In genomic region chr6:42449917-42450313, GRCh38 we compare ENCODE assay signal across 8 cellular contexts. TPM values are rescaled to one million over a fixed set of nuclear protein-coding genes. Genes with fewer than 3 reads are reported as not detected.
DNase-seq lines count a peak whose midpoint lies in the region; ATAC-seq, FAIRE-seq and TF ChIP-seq lines count a peak whose summit lies in the region.

No MANE protein-coding gene starts in this region.

- H3K9me3 Mint-ChIP-seq in activated T-cell treated with anti-CD3 and anti-CD28 coated beads, Interleukin-2, amount 50 U/mL, for 72 hours: no peaks in the 10 kb centered on the region
- H3K9me3 Mint-ChIP-seq in activated CD4-positive, alpha-beta memory T cell treated with anti-CD3 and anti-CD28 coated beads, Interleukin-2, amount 10 ng/mL, durations not matched to agents 7 days and 5 days: no peaks in the 10 kb centered on the region

- H3K36me3 Mint-ChIP-seq in activated T-cell treated with anti-CD3 and anti-CD28 coated beads, Interleukin-2, amount 50 U/mL, for 72 hours (ENCODE audit: insufficient read depth in 2 of 2): peaks cover 9 to 15% of the 10 kb centered on the region in 2 donors
- H3K36me3 Mint-ChIP-seq in activated CD4-positive, alpha-beta memory T cell treated with anti-CD3 and anti-CD28 coated beads, Interleukin-2, amount 10 ng/mL, durations not matched to agents 7 days and 5 days (ENCODE audit: low read depth): peaks cover 42% of the 10 kb centered on the region

- POLR2A ChIA-PET in activated CD4-positive, alpha-beta memory T cell treated with anti-CD3 and anti-CD28 coated beads, Interleukin-2, amount 10 ng/mL, durations not matched to agents 7 days and 5 days (lab: Charles Lee): interaction anchor here (1.3 to 3.3 kb wide), 4 partner anchors 10 to 110 kb away, joined by 3 to 10 read pairs (median 8); no protein-coding TSS in a partner anchor

- peaks cover 11% of the 10 kb centered on the region for H3K27me3 Mint-ChIP-seq in activated T-cell treated with anti-CD3 and anti-CD28 coated beads, Interleukin-2, amount 50 U/mL, for 72 hours (ENCODE audit: low read depth)
- peaks cover 3% of the 10 kb centered on the region for H3K27me3 Mint-ChIP-seq in activated CD4-positive, alpha-beta memory T cell treated with anti-CD3 and anti-CD28 coated beads, Interleukin-2, amount 10 ng/mL, durations not matched to agents 7 days and 5 days

- no peak for TF ChIP-seq CTCF in tibial artery (IDR thresholded peaks at IDR 0.05)

- no peaks in the 10 kb centered on the region for H3K9me3 ChIP-seq in tibial artery

- peaks cover 0 to 24% (median 20%) of the 10 kb centered on the region in 4 donors for H3K4me1 ChIP-seq in tibial artery

- no peaks in the 10 kb centered on the region for H3K27me3 ChIP-seq in tibial artery

- intact Hi-C loops in tibial artery (cut with DNase I; ENCODE audit: low total_unique reads): loop anchor here (10.0 kb wide), 1 partner anchor 85 kb away; no protein-coding TSS in a partner anchor

- ATAC-seq in activated T-cell treated with anti-CD3 and anti-CD28 coated beads, Interleukin-2, amount 50 U/mL, for 72 hours (replicated peaks in 1 of 2): no peak
- ATAC-seq in HG03025 (IDR thresholded peaks at IDR 0.05; ENCODE audit: low FRiP score, unreplicated experiment): no peak

- no peak for FAIRE-seq in RCC 7860 (lab: Jason Lieb, UNC)

- H3K36me3 ChIP-seq in tibial artery: no peaks in the 10 kb centered on the region

- peaks cover 72% of the 10 kb centered on the region for H3K4me1 Mint-ChIP-seq in activated T-cell treated with anti-CD3 and anti-CD28 coated beads, Interleukin-2, amount 50 U/mL, for 72 hours (ENCODE audit: low read depth)
- peaks cover 56% of the 10 kb centered on the region for H3K4me1 Mint-ChIP-seq in activated CD4-positive, alpha-beta memory T cell treated with anti-CD3 and anti-CD28 coated beads, Interleukin-2, amount 10 ng/mL, durations not matched to agents 7 days and 5 days

- peak overlapping the region; percentile 46 to 91 for H3K27ac ChIP-seq in tibial artery

- CTCF ChIA-PET in activated CD4-positive, alpha-beta memory T cell treated with anti-CD3 and anti-CD28 coated beads, Interleukin-2, amount 10 ng/mL, durations not matched to agents 7 days and 5 days (lab: Charles Lee): interaction anchor here (0.7 to 3.7 kb wide), 7 partner anchors 8 to 141 kb away, joined by 3 to 22 read pairs (median 6); no protein-coding TSS in a partner anchor

- H3K4me3 Mint-ChIP-seq in activated T-cell treated with anti-CD3 and anti-CD28 coated beads, Interleukin-2, amount 50 U/mL, for 72 hours: peak overlapping the region; percentile 98 to 99
- H3K4me3 Mint-ChIP-seq in activated CD4-positive, alpha-beta memory T cell treated with anti-CD3 and anti-CD28 coated beads, Interleukin-2, amount 10 ng/mL, durations not matched to agents 7 days and 5 days: peak overlapping the region; percentile 87

- H3K27ac Mint-ChIP-seq in activated T-cell treated with anti-CD3 and anti-CD28 coated beads, Interleukin-2, amount 50 U/mL, for 72 hours: peak overlapping the region; percentile 97
- peak overlapping the region; percentile 70 for H3K27ac Mint-ChIP-seq in activated CD4-positive, alpha-beta memory T cell treated with anti-CD3 and anti-CD28 coated beads, Interleukin-2, amount 10 ng/mL, durations not matched to agents 7 days and 5 days

- no peak for DNase-seq in activated T-cell treated with anti-CD3 and anti-CD28 coated beads, Interleukin-2, amount 50 U/mL, for 72 hours
- no peak for DNase-seq in activated T-cell treated with anti-CD3 and anti-CD28 coated beads for 4 hours
- DNase-seq in activated CD4-positive, alpha-beta memory T cell treated with anti-CD3 and anti-CD28 coated beads, Interleukin-2, amount 10 ng/mL, durations not matched to agents 7 days and 5 days: no peak
- no peak for DNase-seq in tibial artery
- DNase-seq in RCC 7860 (ENCODE audit: low spot score): no peak
- DNase-seq in COR-L47 (lab: John Stamatoyannopoulos, UW): no peak

- H3K4me3 ChIP-seq in iPS-11a (ENCODE audit: low read depth, low read length) (peak overlapping the region; percentile 71), tibial artery (peak overlapping the region; percentile 68 to 84)

RNA-seq across cellular contexts. Expression of gene TRERF1, which starts 1.8 kb away (rescaled TPM):
- total RNA-seq in activated T-cell treated with anti-CD3 and anti-CD28 coated beads, Interleukin-2, amount 50 U/mL, for 72 hours: 10 to 100 TPM; 37.2 to 43.0 TPM
- 10 to 100 TPM; 17.4 to 18.2 TPM for total RNA-seq in activated CD4-positive, alpha-beta memory T cell treated with anti-CD3 and anti-CD28 coated beads, Interleukin-2, amount 10 ng/mL, durations not matched to agents 7 days and 5 days
